26 cellular contexts compared by ENCODE assay signal in genomic region chr9:136344544-136345280, GRCh38. TPM values are rescaled to one million over a fixed set of nuclear protein-coding genes. Genes with fewer than 3 reads are reported as not detected.
A peak's percentile ranks its signal among the peaks of the same experiment; 100 is the strongest.
DNase-seq lines count a peak whose midpoint lies in the region; ATAC-seq and TF ChIP-seq lines count a peak whose summit lies in the region.
"Had no signal": no experiment of that assay in that cellular context is flagged by ENCODE, and none has a peak within 500 bp of the region (broad histone marks: within the 10 kb centered on the region; RNA-seq: fewer than 3 reads in every experiment).

No MANE protein-coding gene starts in this region.

- H3K4me3 Mint-ChIP-seq in endodermal cell: no peak overlapping the region
- H3K4me3 Mint-ChIP-seq: activated CD4-positive, alpha-beta memory T cell treated with anti-CD3 and anti-CD28 coated beads for 36 hours; activated naive CD4-positive, alpha-beta T cell treated with anti-CD3 and anti-CD28 coated beads, Interleukin-2, amount 10 ng/mL, durations not matched to agents 7 days and 5 days; activated T-cell treated with anti-CD3 and anti-CD28 coated beads, Interleukin-2, amount 50 U/mL, for 24 hours; CD8-positive, alpha-beta memory T cell; naive thymus-derived CD4-positive, alpha-beta T cell had no signal

- no peak overlapping the region for H2BK5ac ChIP-seq in IMR-90 (ENCODE audit: low read depth, low read length, poor library complexity, severe bottlenecking)

- H3K23ac ChIP-seq in IMR-90 (ENCODE audit: low read depth, low read length): no peak overlapping the region

- no peaks in the 10 kb centered on the region for H3K27me3 ChIP-seq in AG04450 (ENCODE audit: control insufficient read depth, insufficient read depth, low read length)
- no peaks in the 10 kb centered on the region for H3K27me3 ChIP-seq in IMR-90 (ENCODE audit: control insufficient read depth, insufficient read depth, low read length)
- no peaks in the 10 kb centered on the region for H3K27me3 ChIP-seq in endodermal cell (ENCODE audit: control insufficient read depth, insufficient read depth, low read length, poor library complexity, severe bottlenecking)
- no peaks in the 10 kb centered on the region for H3K27me3 ChIP-seq in skeletal muscle satellite cell (ENCODE audit: control insufficient read depth, insufficient read depth, low read length)
- peaks cover 8% of the 10 kb centered on the region for H3K27me3 ChIP-seq in transverse colon

- no peak overlapping the region for H3K18ac ChIP-seq in IMR-90 (ENCODE audit: low read depth, low read length)

- 81% methylated on average over 15 of the region's 21 CpGs; no CpG with 5 or more reads in 1 of the 2 experiments for WGBS in IMR-90 (ENCODE audit: extremely low coverage in 2 of 2, insufficient read length in 1 of 2), 2 experiments
- 83 to 89% methylated on average over 9 to 21 of the region's 21 CpGs for WGBS in endodermal cell (ENCODE audit: insufficient coverage in 1 of 2, insufficient read length in 1 of 2), 2 experiments
- 50 to 76% methylated on average over 6 to 19 of the region's 21 CpGs for WGBS in transverse colon (ENCODE audit: low coverage in 1 of 2), 2 donors

- H3K9ac ChIP-seq in IMR-90 (ENCODE audit: low read depth, low read length) (no peak overlapping the region), endodermal cell (ENCODE audit: extremely low read depth, low read length, poor library complexity, severe bottlenecking) (no peak overlapping the region), skeletal muscle satellite cell (ENCODE audit: low read depth, low read length) (no peak overlapping the region)

- no peak for DNase-seq in AG04450 (ENCODE audit: low read depth, low spot score)
- DNase-seq in IMR-90: no peak
- no peak for DNase-seq in endodermal cell
- no peak for DNase-seq in transverse colon
- no peak for DNase-seq in NCI-H1417 (lab: John Stamatoyannopoulos, UW)
- DNase-seq in DMS 273 treated with DMSO at 0.1 percent for 48 hours (lab: John Stamatoyannopoulos, UW): no peak
- DNase-seq: activated CD4-positive, alpha-beta memory T cell treated with anti-CD3 and anti-CD28 coated beads for 36 hours; activated naive CD4-positive, alpha-beta T cell treated with anti-CD3 and anti-CD28 coated beads, Interleukin-2, amount 10 ng/mL, durations not matched to agents 7 days and 5 days; activated T-cell treated with anti-CD3 and anti-CD28 coated beads, Interleukin-2, amount 50 U/mL, for 24 hours; CD8-positive, alpha-beta memory T cell; KBM-7; naive thymus-derived CD4-positive, alpha-beta T cell; NCI-H524 treated with DMSO at 0.1 percent for 48 hours; SIG-M5; stimulated activated CD8-positive, alpha-beta memory T cell treated with anti-CD3 and anti-CD28 coated beads, Interleukin-4, amount 100 ng/mL, for 48 hours; T-helper 2 cell; WERI-Rb-1 had no signal

- H3K36me3 Mint-ChIP-seq in endodermal cell (ENCODE audit: low read depth): no peaks in the 10 kb centered on the region
- H3K36me3 Mint-ChIP-seq: activated CD4-positive, alpha-beta memory T cell treated with anti-CD3 and anti-CD28 coated beads for 36 hours; activated naive CD4-positive, alpha-beta T cell treated with anti-CD3 and anti-CD28 coated beads, Interleukin-2, amount 10 ng/mL, durations not matched to agents 7 days and 5 days; CD8-positive, alpha-beta memory T cell; naive thymus-derived CD4-positive, alpha-beta T cell had no signal

- H3K9me3 Mint-ChIP-seq in endodermal cell: no peaks in the 10 kb centered on the region
- H3K9me3 Mint-ChIP-seq: activated CD4-positive, alpha-beta memory T cell treated with anti-CD3 and anti-CD28 coated beads for 36 hours; activated naive CD4-positive, alpha-beta T cell treated with anti-CD3 and anti-CD28 coated beads, Interleukin-2, amount 10 ng/mL, durations not matched to agents 7 days and 5 days; activated T-cell treated with anti-CD3 and anti-CD28 coated beads, Interleukin-2, amount 50 U/mL, for 24 hours; CD8-positive, alpha-beta memory T cell; naive thymus-derived CD4-positive, alpha-beta T cell had no signal

- peak overlapping the region; percentile 42 for H2AK9ac ChIP-seq in IMR-90 (replicated peaks; ENCODE audit: low read depth, low read length, poor library complexity)

- H3K79me1 ChIP-seq in IMR-90 (ENCODE audit: low read depth in 1 of 2, low read length in 2 of 2): peaks cover 16 to 57% of the 10 kb centered on the region in 2 experiments

- peak overlapping the region; percentile 11 for H3K27ac ChIP-seq in AG04450 (ENCODE audit: low read depth, low read length)
- no peak overlapping the region for H3K27ac ChIP-seq in IMR-90 (ENCODE audit: insufficient read depth, low read length)
- peak overlapping the region; percentile 21 for H3K27ac ChIP-seq in endodermal cell (ENCODE audit: low read depth, low read length)
- H3K27ac ChIP-seq in transverse colon: no peak overlapping the region
- H3K27ac ChIP-seq: HL-60 had no signal

- no peaks in the 10 kb centered on the region for H3K27me3 Mint-ChIP-seq in endodermal cell (ENCODE audit: insufficient read depth)
- H3K27me3 Mint-ChIP-seq: activated CD4-positive, alpha-beta memory T cell treated with anti-CD3 and anti-CD28 coated beads for 36 hours; activated naive CD4-positive, alpha-beta T cell treated with anti-CD3 and anti-CD28 coated beads, Interleukin-2, amount 10 ng/mL, durations not matched to agents 7 days and 5 days; activated T-cell treated with anti-CD3 and anti-CD28 coated beads, Interleukin-2, amount 50 U/mL, for 24 hours; CD8-positive, alpha-beta memory T cell; naive thymus-derived CD4-positive, alpha-beta T cell had no signal

- intact Hi-C loops in IMR-90 (cut with micrococcal nuclease): no loop called here
- intact Hi-C loops in transverse colon (cut with DNase I; ENCODE audit: low total_unique reads): no loop called here

- no peak for TF ChIP-seq RAD21 in IMR-90 (IDR thresholded peaks at IDR 0.05; ENCODE audit: low read length)

- no TSS peak for BruUV-seq in IMR-90 (replicated peaks; lab: Mats Ljungman, UMichigan)

- peaks cover 77% of the 10 kb centered on the region for H3K36me3 ChIP-seq in IMR-90 (ENCODE audit: control insufficient read depth, insufficient read depth, low read length)
- H3K36me3 ChIP-seq in endodermal cell (ENCODE audit: control insufficient read depth, insufficient read depth, low read length): no peaks in the 10 kb centered on the region
- peaks cover 30% of the 10 kb centered on the region for H3K36me3 ChIP-seq in skeletal muscle satellite cell (ENCODE audit: insufficient read depth, low read length)
- no peaks in the 10 kb centered on the region for H3K36me3 ChIP-seq in transverse colon

- no peak overlapping the region for H2AFZ ChIP-seq in IMR-90 (replicated peaks; ENCODE audit: low read length, poor library complexity)

- peaks cover 64% of the 10 kb centered on the region for H4K20me1 ChIP-seq in IMR-90 (ENCODE audit: insufficient read depth, low read length)

- H3K4ac ChIP-seq in IMR-90 (ENCODE audit: low read depth, low read length): no peak overlapping the region

- H3K4me1 ChIP-seq in IMR-90 (ENCODE audit: control insufficient read depth, insufficient read depth, low read length) (peaks cover 8% of the 10 kb centered on the region; the same call in 1 of the 2 replicates), endodermal cell (ENCODE audit: control insufficient read depth, insufficient read depth, low read length) (peaks cover 6% of the 10 kb centered on the region), skeletal muscle satellite cell (ENCODE audit: control insufficient read depth, insufficient read depth, low read length) (peaks cover 39% of the 10 kb centered on the region), transverse colon (peaks cover 11 to 34% (median 20%) of the 10 kb centered on the region in 4 donors)

- no peak overlapping the region for H2AK5ac ChIP-seq in IMR-90 (ENCODE audit: low read depth, low read length)

- in situ Hi-C loops in IMR-90 (cut with MboI; ENCODE audit: low sequenced_read_pairs): no loop called here
- in situ Hi-C loops in transverse colon (cut with MboI; ENCODE audit: low pct_ligation_motif_present in 1 of 4, low pct_unique_long_range_greater_than_20kb in 1 of 4, low sequenced_read_pairs in 3 of 4): no loop called here

- TF ChIP-seq POLR2A in IMR-90 (IDR thresholded peaks at IDR 0.05; ENCODE audit: low read depth, low read length) (no peak), transverse colon (IDR thresholded peaks at IDR 0.05) (no peak)

- POLR2A ChIA-PET in AG04450 (lab: Yijun Ruan, JAX): no interaction called here
- POLR2A ChIA-PET in IMR-90 (lab: Charles Lee; ENCODE audit: unreplicated experiment): no interaction called here

- ATAC-seq in IMR-90 (ENCODE audit: low read depth) (no peak), GM18909 (IDR thresholded peaks at IDR 0.05; ENCODE audit: poor library complexity, unreplicated experiment) (no peak)
- ATAC-seq: naive thymus-derived CD4-positive, alpha-beta T cell had no signal

- CTCF ChIA-PET in AG04450 (lab: Charles Lee): interaction anchor here (0.6 to 1.4 kb wide), 2 partner anchors 7 to 44 kb away, joined by 4 to 7 read pairs; no protein-coding TSS in a partner anchor
- CTCF ChIA-PET in IMR-90 (lab: Yijun Ruan, JAX): no interaction called here

- no peak overlapping the region for H2BK20ac ChIP-seq in IMR-90 (ENCODE audit: low read depth, low read length)

- H3K9me3 ChIP-seq in AG04450 (ENCODE audit: control insufficient read depth, insufficient read depth, low read length) (no peaks in the 10 kb centered on the region; the same call in 1 of the 2 replicates), IMR-90 (ENCODE audit: control insufficient read depth, insufficient read depth, low read length) (no peaks in the 10 kb centered on the region), endodermal cell (ENCODE audit: control insufficient read depth, low read length) (no peaks in the 10 kb centered on the region), skeletal muscle satellite cell (replicated peaks; ENCODE audit: low read length) (no peaks in the 10 kb centered on the region), transverse colon (no peaks in the 10 kb centered on the region)

- H2BK15ac ChIP-seq in IMR-90 (ENCODE audit: low read depth, low read length): no peak overlapping the region

- no peak overlapping the region for H3K56ac ChIP-seq in IMR-90 (ENCODE audit: extremely low read depth, insufficient read depth, low read length)

- H4K5ac ChIP-seq in IMR-90 (ENCODE audit: low read depth, low read length): no peak overlapping the region

- H4K91ac ChIP-seq in IMR-90 (ENCODE audit: insufficient read depth, low read depth, low read length): no peak overlapping the region

- no peak for TF ChIP-seq EP300 in transverse colon (IDR thresholded peaks at IDR 0.05; ENCODE audit: low read depth)

- no peak for TF ChIP-seq CTCF in AG04450 (IDR thresholded peaks at IDR 0.05; ENCODE audit: low read depth, low read length)
- no peak for TF ChIP-seq CTCF in IMR-90 (conservative IDR thresholded peaks at IDR 0.05; ENCODE audit: low read depth, low read length)
- TF ChIP-seq CTCF in endodermal cell (conservative IDR thresholded peaks at IDR 0.05): no peak
- no peak for TF ChIP-seq CTCF in transverse colon (IDR thresholded peaks at IDR 0.05)

- dilution Hi-C loops in IMR-90 (cut with HindIII; ENCODE audit: low sequenced_read_pairs, unreplicated experiment): no loop called here

- no peak overlapping the region for H2BK120ac ChIP-seq in IMR-90 (ENCODE audit: low read depth, low read length)

- peak overlapping the region; percentile 35 for H3K27ac Mint-ChIP-seq in endodermal cell
- H3K27ac Mint-ChIP-seq: activated CD4-positive, alpha-beta memory T cell treated with anti-CD3 and anti-CD28 coated beads for 36 hours; activated naive CD4-positive, alpha-beta T cell treated with anti-CD3 and anti-CD28 coated beads, Interleukin-2, amount 10 ng/mL, durations not matched to agents 7 days and 5 days; activated T-cell treated with anti-CD3 and anti-CD28 coated beads, Interleukin-2, amount 50 U/mL, for 24 hours had no signal

- H3K4me3 ChIP-seq in AG04450 (ENCODE audit: low read depth, low read length): no peak overlapping the region
- no peak overlapping the region for H3K4me3 ChIP-seq in IMR-90 (ENCODE audit: insufficient read depth, low read depth, low read length)
- no peak overlapping the region for H3K4me3 ChIP-seq in endodermal cell (ENCODE audit: low read length)
- no peak overlapping the region for H3K4me3 ChIP-seq in skeletal muscle satellite cell (ENCODE audit: low read length)
- H3K4me3 ChIP-seq in transverse colon: no peak overlapping the region
- H3K4me3 ChIP-seq: smooth muscle cell had no signal

- peaks cover 3% of the 10 kb centered on the region for H3K4me1 Mint-ChIP-seq in endodermal cell

- H3K4me2 ChIP-seq in IMR-90 (ENCODE audit: low read depth, low read length) (no peak overlapping the region), skeletal muscle satellite cell (ENCODE audit: low read length) (peak overlapping the region; percentile 60)
- H3K4me2 ChIP-seq: smooth muscle cell had no signal

- H3K14ac ChIP-seq in IMR-90 (replicated peaks; ENCODE audit: low read depth, low read length): no peak overlapping the region

- H4K8ac ChIP-seq in IMR-90 (ENCODE audit: low read depth in 2 of 2, low read length in 2 of 2): no peak overlapping the region

- peaks cover 4% of the 10 kb centered on the region; the same call in 1 of the 2 replicates for H3K9me1 ChIP-seq in IMR-90 (ENCODE audit: insufficient read depth, low read length)

RNA-seq across cellular contexts. Expression of gene GPSM1, which starts 17.4 kb away (rescaled TPM):
- polyA plus RNA-seq in AG04450 (2011; rRNA removed) (22.5 and 32.8 TPM in 2 replicates), IMR-90 (2012; rRNA removed) (71.2 and 91.4 TPM in 2 replicates)
- 20.8 and 28.2 TPM in 2 replicates for polyA minus RNA-seq in AG04450 (2011; rRNA and poly(A)+ RNA removed)
- total RNA-seq in IMR-90 (2012; rRNA removed) (28.7 and 29.7 TPM in 2 replicates), endodermal cell (10 to 100 TPM; 37.2 to 38.6 TPM), transverse colon (1 to 10 TPM; 2.3 to 8.6 (median 7.0) TPM)
- polyA plus RNA-seq in IMR-90 (2012; cell fraction: cytosol; rRNA removed): 45.5 and 87.8 TPM in 2 replicates
- 297 and 693 TPM in 2 replicates for polyA plus RNA-seq in IMR-90 (2012; cell fraction: nucleus; rRNA removed; ENCODE audit: low replicate concordance)
- polyA plus RNA-seq in endodermal cell (2013, experiment 1 of 2): 48.0 TPM
- polyA plus RNA-seq in endodermal cell (2013, experiment 2 of 2): 42.4 TPM
- 40.8 and 43.7 TPM in 2 replicates for total RNA-seq in skeletal muscle satellite cell (2012; rRNA removed)

RNA-seq across cellular contexts. Expression of gene DNLZ, which starts 18.8 kb away (rescaled TPM):
- 3.7 and 4.7 TPM in 2 replicates for polyA plus RNA-seq in AG04450 (2011; rRNA removed)
- polyA minus RNA-seq in AG04450 (2011; rRNA and poly(A)+ RNA removed): 0.74 and 0.96 TPM in 2 replicates
- total RNA-seq in IMR-90 (2012; rRNA removed): 2.0 and 6.1 TPM in 2 replicates
- 11.4 and 20.3 TPM in 2 replicates for polyA plus RNA-seq in IMR-90 (2012; rRNA removed)
- polyA plus RNA-seq in IMR-90 (2012; cell fraction: cytosol; rRNA removed): 19.7 and 40.1 TPM in 2 replicates
- 8.7 and 31.6 TPM in 2 replicates for polyA plus RNA-seq in IMR-90 (2012; cell fraction: nucleus; rRNA removed; ENCODE audit: low replicate concordance)
- 10 to 100 TPM; 12.6 to 20.1 TPM for total RNA-seq in endodermal cell
- polyA plus RNA-seq in endodermal cell (2013, experiment 1 of 2): 10.9 TPM
- 9.2 TPM for polyA plus RNA-seq in endodermal cell (2013, experiment 2 of 2)
- 7.6 and 10.3 TPM in 2 replicates for total RNA-seq in skeletal muscle satellite cell (2012; rRNA removed)
- 10 to 100 TPM in 2 of 4 donors, 1 to 10 TPM in 2; 6.7 to 17.3 (median 10.4) TPM for total RNA-seq in transverse colon

RNA-seq across cellular contexts. Expression of gene CARD9, which starts 28.8 kb away (rescaled TPM):
- polyA plus RNA-seq in AG04450 (2011; rRNA removed) (0.63 and 0.93 TPM in 2 replicates), IMR-90 (2012; rRNA removed) (1.5 and 1.9 TPM in 2 replicates)
- 0.51 and 0.87 TPM in 2 replicates for polyA minus RNA-seq in AG04450 (2011; rRNA and poly(A)+ RNA removed)
- total RNA-seq in IMR-90 (2012; rRNA removed) (0.36 and 1.1 TPM in 2 replicates), endodermal cell (1 to 10 TPM in 1 of 2 donors, under 1 TPM in 1; 0.35 to 1.5 TPM), transverse colon (1 to 10 TPM; 1.1 to 5.6 (median 2.0) TPM)
- polyA plus RNA-seq in IMR-90 (2012; cell fraction: cytosol; rRNA removed): 0.47 and 1.0 TPM in 2 replicates
- polyA plus RNA-seq in IMR-90 (2012; cell fraction: nucleus; rRNA removed; ENCODE audit: low replicate concordance): 9.8 and 17.9 TPM in 2 replicates
- 0.57 TPM for polyA plus RNA-seq in endodermal cell (2013, experiment 1 of 2)
- polyA plus RNA-seq in endodermal cell (2013, experiment 2 of 2): 0.21 TPM
- 1.3 TPM in 2 replicates for total RNA-seq in skeletal muscle satellite cell (2012; rRNA removed)
- polyA plus RNA-seq: CD8-positive, alpha-beta memory T cell had no signal

RNA-seq across cellular contexts. Expression of gene CCDC187, which starts 40.8 kb away (rescaled TPM):
- polyA plus RNA-seq in AG04450 (2011; rRNA removed) (not detected in 2 replicates), IMR-90 (2012; rRNA removed) (not detected in 2 replicates)
- not detected in 2 replicates for polyA minus RNA-seq in AG04450 (2011; rRNA and poly(A)+ RNA removed)
- total RNA-seq in IMR-90 (2012; rRNA removed) (not detected in 2 replicates), endodermal cell (under 1 TPM; 0.04 to 0.09 TPM), transverse colon (1 to 10 TPM in 1 of 4 donors, under 1 TPM in 2, not detected in 1; 0.40 to 1.1 (median 0.41) TPM)
- polyA plus RNA-seq in IMR-90 (2012; cell fraction: cytosol; rRNA removed): not detected in 2 replicates
- polyA plus RNA-seq in IMR-90 (2012; cell fraction: nucleus; rRNA removed; ENCODE audit: low replicate concordance): not detected in 2 replicates
- polyA plus RNA-seq in endodermal cell (2013, experiment 1 of 2): 0.04 TPM
- 0.04 TPM for polyA plus RNA-seq in endodermal cell (2013, experiment 2 of 2)
- under 0.01 TPM in 1 of 2 replicates, not detected in the other for total RNA-seq in skeletal muscle satellite cell (2012; rRNA removed)
- total RNA-seq: activated CD4-positive, alpha-beta memory T cell treated with anti-CD3 and anti-CD28 coated beads for 36 hours; CD8-positive, alpha-beta memory T cell; dermis microvascular lymphatic vessel endothelial cell; esophagus mucosa; glomerular endothelial cell; H4; lung microvascular endothelial cell; smooth muscle cell had no signal
- polyA plus RNA-seq: CD8-positive, alpha-beta memory T cell; naive thymus-derived CD4-positive, alpha-beta T cell had no signal

RNA-seq across cellular contexts. Expression of gene SNAPC4, which starts 55.3 kb away (rescaled TPM):
- polyA plus RNA-seq in AG04450 (2011; rRNA removed) (2.2 and 2.4 TPM in 2 replicates), IMR-90 (2012; rRNA removed) (6.5 and 7.6 TPM in 2 replicates)
- polyA minus RNA-seq in AG04450 (2011; rRNA and poly(A)+ RNA removed): 3.4 and 5.4 TPM in 2 replicates
- total RNA-seq in IMR-90 (2012; rRNA removed) (2.5 and 3.1 TPM in 2 replicates), endodermal cell (10 to 100 TPM; 18.0 to 18.7 TPM), transverse colon (10 to 100 TPM in 2 of 4 donors, 1 to 10 TPM in 2; 6.0 to 14.5 (median 10.1) TPM)
- polyA plus RNA-seq in IMR-90 (2012; cell fraction: cytosol; rRNA removed): 3.2 and 3.7 TPM in 2 replicates
- 42.0 and 62.6 TPM in 2 replicates for polyA plus RNA-seq in IMR-90 (2012; cell fraction: nucleus; rRNA removed; ENCODE audit: low replicate concordance)
- 14.5 TPM for polyA plus RNA-seq in endodermal cell (2013, experiment 1 of 2)
- 13.5 TPM for polyA plus RNA-seq in endodermal cell (2013, experiment 2 of 2)
- total RNA-seq in skeletal muscle satellite cell (2012; rRNA removed): 16.4 and 19.0 TPM in 2 replicates

Comparison
In these comparisons a context has a peak if more than half of its experiments do, and no peak if none do; other contexts are left out.
1. H3K27ac ChIP-seq: peak in AG04450 (single experiment) and endodermal cell (single experiment); none in IMR-90 (single experiment) and transverse colon (0 of 4).